Comparison of ENCODE assay signal across 29 cellular contexts in the genomic region with DNA sequence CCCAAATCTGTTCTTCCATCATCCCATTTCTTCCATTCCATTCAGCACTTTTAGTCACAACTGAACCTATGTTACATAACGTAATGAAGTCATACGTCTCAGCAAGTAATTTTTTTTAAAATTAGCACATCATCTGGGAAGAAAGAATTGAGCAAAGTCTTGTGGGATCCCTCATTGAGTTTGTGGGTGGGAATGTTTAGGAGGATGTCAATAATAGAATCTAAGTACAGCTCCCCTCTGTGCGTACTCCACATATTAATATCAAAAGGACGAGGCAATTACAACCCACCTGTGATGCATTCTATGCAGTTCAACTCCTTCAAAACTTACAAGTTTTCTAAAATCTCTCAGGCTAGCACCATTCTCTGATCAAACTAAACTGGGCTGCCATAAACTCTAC.
"Had no signal": no experiment of that assay in that cellular context is flagged by ENCODE, and none has a peak within 500 bp of the region (broad histone marks: within the 10 kb centered on the region; RNA-seq: fewer than 3 reads in every experiment).

No MANE protein-coding gene starts in this region.

- H3K27ac ChIP-seq: adrenal gland, ascending aorta, body of pancreas, brain microvascular endothelial cell, breast epithelium, cardiac muscle cell had no signal

- H3K4me1 ChIP-seq: adrenal gland, body of pancreas, breast epithelium had no signal

- H3K36me3 ChIP-seq: adrenal gland, ascending aorta, brain microvascular endothelial cell, breast epithelium, cardiac muscle cell had no signal

- DNase-seq: activated effector memory CD4-positive, alpha-beta T cell treated with anti-CD3 and anti-CD28 coated beads, Interleukin-2, amount 50 U/mL, for 16 hours; activated effector memory CD4-positive, alpha-beta T cell treated with Interleukin-2 at 50 U/mL for 16 hours; activated gamma-delta T cell; activated gamma-delta T cell treated with Interleukin-2 at 50 U/mL for 16 hours; activated naive CD4-positive, alpha-beta T cell; activated naive CD4-positive, alpha-beta T cell treated with anti-CD3 and anti-CD28 coated beads for 36 hours; activated naive CD4-positive, alpha-beta T cell treated with anti-CD3 and anti-CD28 coated beads, Interleukin-2, amount 10 ng/mL, durations not matched to agents 7 days and 5 days; activated naive CD4-positive, alpha-beta T cell treated with anti-CD3 and anti-CD28 coated beads, Interleukin-2, amount 50 U/mL, for 16 hours; activated naive CD4-positive, alpha-beta T cell treated with Interleukin-2 at 50 U/mL for 16 hours; activated naive CD8-positive, alpha-beta T cell treated with anti-CD3 and anti-CD28 coated beads for 36 hours; activated naive CD8-positive, alpha-beta T cell treated with anti-CD3 and anti-CD28 coated beads, Interleukin-2, amount 10 ng/mL, durations not matched to agents 7 days and 5 days; activated naive CD8-positive, alpha-beta T cell treated with anti-CD3 and anti-CD28 coated beads, Interleukin-2, amount 50 U/mL, for 24 hours; activated T-cell treated with anti-CD3 and anti-CD28 coated beads, Interleukin-2, amount 50 U/mL, for 1 hour; activated T-cell treated with anti-CD3 and anti-CD28 coated beads, Interleukin-2, amount 50 U/mL, for 24 hours; activated T-cell treated with anti-CD3 and anti-CD28 coated beads, Interleukin-2, amount 50 U/mL, for 4 hours; activated T-cell treated with anti-CD3 and anti-CD28 coated beads, Interleukin-2, amount 50 U/mL, for 48 hours; activated T-cell treated with anti-CD3 and anti-CD28 coated beads, Interleukin-2, amount 50 U/mL, for 72 hours; adrenal gland; amniotic stem cell; amygdala; anterior cingulate cortex; aorta; body of pancreas; brain microvascular endothelial cell; central memory CD4-positive, alpha-beta T cell; cerebellar nuclear complex had no signal

- H3K9me3 ChIP-seq: adrenal gland, ascending aorta, body of pancreas, breast epithelium had no signal

- H3K27me3 ChIP-seq: adrenal gland, ascending aorta, body of pancreas, brain microvascular endothelial cell, breast epithelium, cardiac muscle cell had no signal

- H3K4me3 ChIP-seq: adrenal gland, ascending aorta, body of pancreas, breast epithelium, cardiac muscle cell had no signal
